Comparison of ENCODE assay signal across 9 cellular contexts in genomic region chr13:24274452-24274971, GRCh38. TPM values are rescaled to one million over a fixed set of nuclear protein-coding genes. Genes with fewer than 3 reads are reported as not detected.
A peak's percentile ranks its signal among the peaks of the same experiment; 100 is the strongest.
DNase-seq lines count a peak whose midpoint lies in the region; ATAC-seq and TF ChIP-seq lines count a peak whose summit lies in the region.
"Had no signal": no experiment of that assay in that cellular context is flagged by ENCODE, and none has a peak within 500 bp of the region (broad histone marks: within the 10 kb centered on the region; RNA-seq: fewer than 3 reads in every experiment).

No MANE protein-coding gene starts in this region.

- peak overlapping the region; percentile 29; the same call in 1 of the 2 replicates for H3K4me2 ChIP-seq in KMS-11

- H3K4me3 Mint-ChIP-seq in CD14-positive monocyte, result peak overlapping the region; percentile 46 to 60

- ATAC-seq in GM21390 (IDR thresholded peaks at IDR 0.05; ENCODE audit: unreplicated experiment) (peak; percentile 57), mucosa of descending colon (peak; percentile 10)

- peak; percentile 86 for DNase-seq in CD14-positive monocyte (ENCODE audit: low spot score)
- peak; percentile 36 for DNase-seq in activated gamma-delta T cell treated with Interleukin-2 at 50 U/mL for 16 hours
- DNase-seq in mucosa of descending colon, result peak in 2 of 3 donors; percentile 40 to 59
- no peak for DNase-seq in NCI-H446 treated with DMSO at 0.1 percent for 48 hours (lab: John Stamatoyannopoulos, UW)
- DNase-seq in NCI-H1417 treated with DMSO at 0.1 percent for 48 hours (lab: John Stamatoyannopoulos, UW), result no peak

- no peak overlapping the region for H3K9ac ChIP-seq in KMS-11

- H3K27me3 Mint-ChIP-seq in CD14-positive monocyte (ENCODE audit: low read depth in 3 of 3), result peaks cover 0 to 7% (median 6%) of the 10 kb centered on the region in 3 donors

- no peaks in the 10 kb centered on the region for H3K79me2 ChIP-seq in KMS-11 (ENCODE audit: insufficient read depth, low read depth)

- peaks cover 73% of the 10 kb centered on the region for H3K4me1 Mint-ChIP-seq in CD14-positive monocyte

- H3K36me3 ChIP-seq in KMS-11 (ENCODE audit: insufficient read depth) (no peaks in the 10 kb centered on the region), mucosa of descending colon (ENCODE audit: low read depth) (no peaks in the 10 kb centered on the region), thymus (ENCODE audit: control insufficient read depth, insufficient read depth) (no peaks in the 10 kb centered on the region)

- H3K4me1 ChIP-seq in KMS-11 (ENCODE audit: low read depth, poor library complexity, severe bottlenecking), result peaks cover 30% of the 10 kb centered on the region
- peaks cover 32% of the 10 kb centered on the region for H3K4me1 ChIP-seq in mucosa of descending colon (ENCODE audit: low read depth)
- peaks cover 25% of the 10 kb centered on the region for H3K4me1 ChIP-seq in thymus (ENCODE audit: control insufficient read depth, insufficient read depth, low read length)

- no peaks in the 10 kb centered on the region for H4K20me1 ChIP-seq in KMS-11 (ENCODE audit: insufficient read depth)

- no peak overlapping the region for H2AFZ ChIP-seq in KMS-11 (ENCODE audit: low read depth)

- no peaks in the 10 kb centered on the region for H3K9me3 ChIP-seq in mucosa of descending colon
- H3K9me3 ChIP-seq in thymus (ENCODE audit: control insufficient read depth), result no peaks in the 10 kb centered on the region

- H3K27me3 ChIP-seq in KMS-11 (ENCODE audit: insufficient read depth, low read depth), result no peaks in the 10 kb centered on the region
- no peaks in the 10 kb centered on the region for H3K27me3 ChIP-seq in thymus (ENCODE audit: control insufficient read depth, insufficient read depth)

- H3K4me3 ChIP-seq in KMS-11 (IDR thresholded peaks at IDR 0.05; ENCODE audit: insufficient read depth, low read depth, low read length), result no peak overlapping the region
- H3K4me3 ChIP-seq in mucosa of descending colon, result no peak overlapping the region
- no peak overlapping the region for H3K4me3 ChIP-seq in thymus (ENCODE audit: low read length)

- no peak for TF ChIP-seq CTCF in CD14-positive monocyte (IDR thresholded peaks at IDR 0.05)
- no peak for TF ChIP-seq CTCF in KMS-11 (conservative IDR thresholded peaks at IDR 0.05; ENCODE audit: low read depth, low read length)
- TF ChIP-seq CTCF in mucosa of descending colon (IDR thresholded peaks at IDR 0.05), result no peak

- peak overlapping the region; percentile 82 to 100 (median 95) for H3K27ac Mint-ChIP-seq in CD14-positive monocyte

- peaks cover 36 to 39% of the 10 kb centered on the region in 2 donors for H3K36me3 Mint-ChIP-seq in CD14-positive monocyte

- 13% methylated on average over 6 of the region's 6 CpGs for WGBS in thymus

- peaks cover 0 to 2% (median 0%) of the 10 kb centered on the region in 7 donors for H3K9me3 Mint-ChIP-seq in CD14-positive monocyte

- intact Hi-C loops in CD14-positive monocyte (cut with micrococcal nuclease) (no loop called here), mucosa of descending colon (cut with DNase I, micrococcal nuclease) (no loop called here)

- H3K27ac ChIP-seq in KMS-11 (no peak overlapping the region), thymus (ENCODE audit: low read depth) (peak overlapping the region; percentile 76)

RNA-seq across cellular contexts. Expression of gene C1QTNF9, which starts 34.9 kb away (rescaled TPM):
- polyA plus RNA-seq in CD14-positive monocyte (not detected), thymus (0.30 TPM)
- total RNA-seq in mucosa of descending colon, result under 1 TPM in 2 of 3 donors, not detected in 1; 0.38 to 0.54 TPM
- total RNA-seq: Daoy had no signal

Comparison
In these comparisons a context has a peak if more than half of its experiments do, and no peak if none do; other contexts are left out.
1. DNase-seq: peak in CD14-positive monocyte (single experiment), activated gamma-delta T cell treated with Interleukin-2 at 50 U/mL for 16 hours (single experiment) and mucosa of descending colon (2 of 3); none in NCI-H446 treated with DMSO at 0.1 percent for 48 hours (single experiment) and NCI-H1417 treated with DMSO at 0.1 percent for 48 hours (single experiment).